Comparison of ENCODE assay signal across 37 cellular contexts in genomic region chr10:106033065-106033464, GRCh38.
"Had no signal": no experiment of that assay in that cellular context is flagged by ENCODE, and none has a peak within 500 bp of the region (broad histone marks: within the 10 kb centered on the region; RNA-seq: fewer than 3 reads in every experiment).

No MANE protein-coding gene starts in this region.

- H3K36me3 ChIP-seq: adrenal gland, ascending aorta, brain microvascular endothelial cell, breast epithelium, cardiac muscle cell had no signal

- H3K36me3 Mint-ChIP-seq: activated naive CD4-positive, alpha-beta T cell treated with anti-CD3 and anti-CD28 coated beads, Interleukin-2, amount 10 ng/mL, durations not matched to agents 7 days and 5 days; activated naive CD4-positive, alpha-beta T cell treated with anti-CD3 and anti-CD28 coated beads, Interleukin-2, amount 50 U/mL, for 24 hours; activated naive CD4-positive, alpha-beta T cell treated with anti-CD3 and anti-CD28 coated beads, Interleukin-2, amount 50 U/mL, for 72 hours; activated naive CD8-positive, alpha-beta T cell; activated naive CD8-positive, alpha-beta T cell treated with anti-CD3 and anti-CD28 coated beads for 36 hours; activated naive CD8-positive, alpha-beta T cell treated with anti-CD3 and anti-CD28 coated beads, Interleukin-2, amount 10 ng/mL, durations not matched to agents 7 days and 5 days; brain had no signal

- H3K4me1 ChIP-seq: adrenal gland, ascending aorta, body of pancreas, breast epithelium had no signal

- H3K9me3 ChIP-seq: adrenal gland, body of pancreas had no signal

- ATAC-seq: activated naive CD4-positive, alpha-beta T cell treated with anti-CD3 and anti-CD28 coated beads, Interleukin-2, amount 50 U/mL, for 72 hours; activated naive CD8-positive, alpha-beta T cell treated with anti-CD3 and anti-CD28 coated beads, Interleukin-2, amount 50 U/mL, for 24 hours; activated T-cell treated with anti-CD3 and anti-CD28 coated beads, Interleukin-2, amount 50 U/mL, for 4 hours; activated T-cell treated with anti-CD3 and anti-CD28 coated beads, Interleukin-2, amount 50 U/mL, for 72 hours; activated T-helper 17 cell treated with anti-CD3 and anti-CD28 coated beads, Interleukin-2, amount 50 U/mL, for 72 hours; body of pancreas had no signal

- H3K27me3 ChIP-seq: adrenal gland, ascending aorta, body of pancreas, brain microvascular endothelial cell, breast epithelium, cardiac muscle cell had no signal

- DNase-seq: activated effector memory CD4-positive, alpha-beta T cell treated with anti-CD3 and anti-CD28 coated beads, Interleukin-2, amount 50 U/mL, for 16 hours; activated effector memory CD4-positive, alpha-beta T cell treated with Interleukin-2 at 50 U/mL for 16 hours; activated gamma-delta T cell; activated gamma-delta T cell treated with Interleukin-2 at 50 U/mL for 16 hours; activated naive CD4-positive, alpha-beta T cell; activated naive CD4-positive, alpha-beta T cell treated with anti-CD3 and anti-CD28 coated beads for 36 hours; activated naive CD4-positive, alpha-beta T cell treated with anti-CD3 and anti-CD28 coated beads, Interleukin-2, amount 10 ng/mL, durations not matched to agents 7 days and 5 days; activated naive CD4-positive, alpha-beta T cell treated with anti-CD3 and anti-CD28 coated beads, Interleukin-2, amount 50 U/mL, for 16 hours; activated naive CD4-positive, alpha-beta T cell treated with Interleukin-2 at 50 U/mL for 16 hours; activated naive CD8-positive, alpha-beta T cell treated with anti-CD3 and anti-CD28 coated beads for 36 hours; activated naive CD8-positive, alpha-beta T cell treated with anti-CD3 and anti-CD28 coated beads, Interleukin-2, amount 10 ng/mL, durations not matched to agents 7 days and 5 days; activated naive CD8-positive, alpha-beta T cell treated with anti-CD3 and anti-CD28 coated beads, Interleukin-2, amount 50 U/mL, for 24 hours; activated T-cell treated with anti-CD3 and anti-CD28 coated beads, Interleukin-2, amount 50 U/mL, for 24 hours; activated T-cell treated with anti-CD3 and anti-CD28 coated beads, Interleukin-2, amount 50 U/mL, for 4 hours; activated T-cell treated with anti-CD3 and anti-CD28 coated beads, Interleukin-2, amount 50 U/mL, for 48 hours; activated T-cell treated with anti-CD3 and anti-CD28 coated beads, Interleukin-2, amount 50 U/mL, for 72 hours; adrenal gland; amniotic stem cell; amygdala; anterior cingulate cortex; aorta; body of pancreas; brain microvascular endothelial cell; caudate nucleus; central memory CD4-positive, alpha-beta T cell; cerebellar nuclear complex had no signal

- H3K27ac ChIP-seq: adrenal gland, ascending aorta, body of pancreas, brain microvascular endothelial cell, breast epithelium, cardiac muscle cell had no signal

- H3K4me3 Mint-ChIP-seq: activated naive CD4-positive, alpha-beta T cell treated with anti-CD3 and anti-CD28 coated beads for 36 hours; activated naive CD4-positive, alpha-beta T cell treated with anti-CD3 and anti-CD28 coated beads, Interleukin-2, amount 10 ng/mL, durations not matched to agents 7 days and 5 days; activated naive CD4-positive, alpha-beta T cell treated with anti-CD3 and anti-CD28 coated beads, Interleukin-2, amount 50 U/mL, for 24 hours; activated naive CD8-positive, alpha-beta T cell; activated naive CD8-positive, alpha-beta T cell treated with anti-CD3 and anti-CD28 coated beads for 36 hours; activated naive CD8-positive, alpha-beta T cell treated with anti-CD3 and anti-CD28 coated beads, Interleukin-2, amount 10 ng/mL, durations not matched to agents 7 days and 5 days; activated naive CD8-positive, alpha-beta T cell treated with anti-CD3 and anti-CD28 coated beads, Interleukin-2, amount 50 U/mL, for 24 hours; activated T-cell treated with anti-CD3 and anti-CD28 coated beads, Interleukin-2, amount 50 U/mL, for 24 hours; activated T-cell treated with anti-CD3 and anti-CD28 coated beads, Interleukin-2, amount 50 U/mL, for 4 hours; activated T-cell treated with anti-CD3 and anti-CD28 coated beads, Interleukin-2, amount 50 U/mL, for 72 hours; activated T-helper 1 cell treated with anti-CD3 and anti-CD28 coated beads, Interleukin-12 subunit alpha, Interleukin-12 subunit beta, Interleukin-2, Interleukin-4 antibody, amounts not matched to agents 30 ng/mL and 10 ng/mL and 1 ng/mL, durations not matched to agents 14 hours and 24 hours and 36 hours; activated T-helper 17 cell treated with anti-CD3 and anti-CD28 coated beads, Interleukin-2, amount 50 U/mL, for 72 hours; brain; central memory CD8-positive, alpha-beta T cell had no signal

- H3K9me3 Mint-ChIP-seq: activated naive CD4-positive, alpha-beta T cell treated with anti-CD3 and anti-CD28 coated beads, Interleukin-2, amount 10 ng/mL, durations not matched to agents 7 days and 5 days; activated naive CD8-positive, alpha-beta T cell treated with anti-CD3 and anti-CD28 coated beads, Interleukin-2, amount 10 ng/mL, durations not matched to agents 7 days and 5 days had no signal

- H3K27me3 Mint-ChIP-seq: activated naive CD4-positive, alpha-beta T cell treated with anti-CD3 and anti-CD28 coated beads, Interleukin-2, amount 10 ng/mL, durations not matched to agents 7 days and 5 days; activated naive CD4-positive, alpha-beta T cell treated with anti-CD3 and anti-CD28 coated beads, Interleukin-2, amount 50 U/mL, for 24 hours; activated naive CD8-positive, alpha-beta T cell; activated naive CD8-positive, alpha-beta T cell treated with anti-CD3 and anti-CD28 coated beads for 36 hours; activated naive CD8-positive, alpha-beta T cell treated with anti-CD3 and anti-CD28 coated beads, Interleukin-2, amount 10 ng/mL, durations not matched to agents 7 days and 5 days; activated naive CD8-positive, alpha-beta T cell treated with anti-CD3 and anti-CD28 coated beads, Interleukin-2, amount 50 U/mL, for 24 hours; activated T-cell treated with anti-CD3 and anti-CD28 coated beads, Interleukin-2, amount 50 U/mL, for 24 hours; activated T-helper 17 cell treated with anti-CD3 and anti-CD28 coated beads, Interleukin-2, amount 50 U/mL, for 72 hours; central memory CD8-positive, alpha-beta T cell had no signal

- H3K4me1 Mint-ChIP-seq: activated naive CD4-positive, alpha-beta T cell treated with anti-CD3 and anti-CD28 coated beads, Interleukin-2, amount 10 ng/mL, durations not matched to agents 7 days and 5 days; activated naive CD4-positive, alpha-beta T cell treated with anti-CD3 and anti-CD28 coated beads, Interleukin-2, amount 50 U/mL, for 24 hours; activated naive CD8-positive, alpha-beta T cell treated with anti-CD3 and anti-CD28 coated beads for 36 hours; activated naive CD8-positive, alpha-beta T cell treated with anti-CD3 and anti-CD28 coated beads, Interleukin-2, amount 10 ng/mL, durations not matched to agents 7 days and 5 days; activated naive CD8-positive, alpha-beta T cell treated with anti-CD3 and anti-CD28 coated beads, Interleukin-2, amount 50 U/mL, for 24 hours; activated T-helper 17 cell treated with anti-CD3 and anti-CD28 coated beads, Interleukin-2, amount 50 U/mL, for 72 hours; brain; central memory CD8-positive, alpha-beta T cell had no signal

- H3K4me3 ChIP-seq: adrenal gland, ascending aorta, body of pancreas, breast epithelium, cardiac muscle cell had no signal

- H3K27ac Mint-ChIP-seq: activated naive CD4-positive, alpha-beta T cell treated with anti-CD3 and anti-CD28 coated beads for 36 hours; activated naive CD4-positive, alpha-beta T cell treated with anti-CD3 and anti-CD28 coated beads, Interleukin-2, amount 10 ng/mL, durations not matched to agents 7 days and 5 days; activated naive CD4-positive, alpha-beta T cell treated with anti-CD3 and anti-CD28 coated beads, Interleukin-2, amount 50 U/mL, for 24 hours; activated naive CD4-positive, alpha-beta T cell treated with anti-CD3 and anti-CD28 coated beads, Interleukin-2, amount 50 U/mL, for 72 hours; activated naive CD8-positive, alpha-beta T cell; activated naive CD8-positive, alpha-beta T cell treated with anti-CD3 and anti-CD28 coated beads for 36 hours; activated naive CD8-positive, alpha-beta T cell treated with anti-CD3 and anti-CD28 coated beads, Interleukin-2, amount 10 ng/mL, durations not matched to agents 7 days and 5 days; activated naive CD8-positive, alpha-beta T cell treated with anti-CD3 and anti-CD28 coated beads, Interleukin-2, amount 50 U/mL, for 24 hours; activated T-cell treated with anti-CD3 and anti-CD28 coated beads, Interleukin-2, amount 50 U/mL, for 24 hours; activated T-cell treated with anti-CD3 and anti-CD28 coated beads, Interleukin-2, amount 50 U/mL, for 72 hours; activated T-helper 1 cell treated with anti-CD3 and anti-CD28 coated beads, Interleukin-12 subunit alpha, Interleukin-12 subunit beta, Interleukin-2, Interleukin-4 antibody, amounts not matched to agents 30 ng/mL and 10 ng/mL and 1 ng/mL, durations not matched to agents 14 hours and 24 hours and 36 hours; activated T-helper 17 cell treated with anti-CD3 and anti-CD28 coated beads, Interleukin-2, amount 50 U/mL, for 72 hours; activated T-helper 2 cell treated with anti-CD3 and anti-CD28 coated beads, Interferon-gamma antibody, Interleukin-2, Interleukin-4, amounts not matched to agents 10 μg/mL and 5 μg/mL and 100 μg/mL, durations not matched to agents 14 hours and 24 hours and 36 hours; brain had no signal
